Comparison of ENCODE assay signal across 8 cellular contexts in the genomic region with DNA sequence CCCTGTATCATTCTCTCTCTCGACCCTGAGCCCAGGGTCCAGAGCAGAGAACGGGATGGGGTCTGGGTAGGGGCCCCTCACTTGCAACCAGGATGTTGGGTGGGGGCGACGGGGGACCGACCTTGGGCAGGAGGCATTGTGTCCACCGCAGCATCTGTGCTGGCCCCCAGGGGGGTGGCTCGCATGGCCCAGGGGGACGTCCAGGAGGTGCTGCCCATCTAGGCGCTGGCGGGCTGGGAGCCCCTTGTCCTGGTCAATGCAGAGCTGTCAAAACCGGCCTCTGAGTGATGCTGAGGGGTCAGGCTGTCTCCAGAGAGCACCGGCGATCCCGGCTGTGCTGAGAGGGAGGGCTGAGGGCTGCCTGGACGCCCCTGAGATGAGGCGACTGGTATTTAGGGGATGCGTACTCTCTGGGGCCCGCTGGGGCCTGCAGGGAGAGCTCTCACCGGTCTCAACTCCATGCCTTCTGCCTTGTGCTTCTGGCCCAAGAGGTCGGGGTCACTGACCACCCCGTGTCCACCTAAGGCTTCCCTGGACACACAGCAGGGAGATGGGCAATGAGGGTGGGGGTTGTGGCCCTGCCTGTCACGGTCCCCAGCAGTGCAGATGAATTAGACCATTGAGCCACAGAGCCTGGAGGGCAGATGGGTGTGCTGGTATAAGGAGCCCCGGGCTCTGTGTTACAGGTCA. TPM values are rescaled to one million over a fixed set of nuclear protein-coding genes. Genes with fewer than 3 reads are reported as not detected.
DNase-seq lines count a peak whose midpoint lies in the region; ATAC-seq, FAIRE-seq and TF ChIP-seq lines count a peak whose summit lies in the region.

No MANE protein-coding gene starts in this region.

- no peaks in the 10 kb centered on the region for H3K9me3 Mint-ChIP-seq in activated CD4-positive, alpha-beta T cell treated with anti-CD3 and anti-CD28 coated beads, Interleukin-2, amount 10 ng/mL, durations not matched to agents 7 days and 5 days
- H3K9me3 Mint-ChIP-seq in activated T-helper 17 cell treated with anti-CD3 and anti-CD28 coated beads, Interleukin-2, amount 50 U/mL, for 72 hours = no peaks in the 10 kb centered on the region

- H3K27me3 Mint-ChIP-seq in activated CD4-positive, alpha-beta T cell treated with anti-CD3 and anti-CD28 coated beads, Interleukin-2, amount 10 ng/mL, durations not matched to agents 7 days and 5 days = no peaks in the 10 kb centered on the region
- H3K27me3 Mint-ChIP-seq in activated T-helper 17 cell treated with anti-CD3 and anti-CD28 coated beads, Interleukin-2, amount 50 U/mL, for 72 hours = no peaks in the 10 kb centered on the region

- FAIRE-seq in kidney (lab: Jason Lieb, UNC) = no peak

- CTCF ChIA-PET in activated CD4-positive, alpha-beta T cell treated with anti-CD3 and anti-CD28 coated beads, Interleukin-2, amount 10 ng/mL, durations not matched to agents 7 days and 5 days (lab: Charles Lee) = no interaction called here

- no peak for DNase-seq in activated CD4-positive, alpha-beta T cell treated with anti-CD3 and anti-CD28 coated beads, Interleukin-2, amount 10 ng/mL, durations not matched to agents 7 days and 5 days
- DNase-seq in activated CD4-positive, alpha-beta T cell treated with anti-CD3 and anti-CD28 coated beads for 4 hours = no peak
- DNase-seq in kidney (peak; percentile 83), superior temporal gyrus (ENCODE audit: extremely low spot score) (peak; percentile 60), NCI-H526 treated with DMSO at 0.1 percent for 48 hours (lab: John Stamatoyannopoulos, UW) (no peak), lower leg skin (ENCODE audit: low spot score in 2 of 2) (no peak)

- intact Hi-C loops in kidney (cut with DNase I) = no loop called here
- intact Hi-C loops in lower leg skin (cut with DNase I; ENCODE audit: low total_unique reads) = no loop called here

- H3K4me3 Mint-ChIP-seq in activated CD4-positive, alpha-beta T cell treated with anti-CD3 and anti-CD28 coated beads, Interleukin-2, amount 10 ng/mL, durations not matched to agents 7 days and 5 days = no peak overlapping the region
- peak overlapping the region; percentile 91 for H3K4me3 Mint-ChIP-seq in activated T-helper 17 cell treated with anti-CD3 and anti-CD28 coated beads, Interleukin-2, amount 50 U/mL, for 72 hours

- H3K9me3 ChIP-seq in kidney (ENCODE audit: control insufficient read depth in 1 of 2, low read length in 2 of 2) = no peaks in the 10 kb centered on the region

- H3K36me3 ChIP-seq in kidney (ENCODE audit: control insufficient read depth in 1 of 2, insufficient read depth in 2 of 2, low read length in 2 of 2) = peaks cover 27 to 42% of the 10 kb centered on the region in 2 donors

- ATAC-seq in activated T-helper 17 cell treated with anti-CD3 and anti-CD28 coated beads, Interleukin-2, amount 50 U/mL, for 72 hours (replicated peaks) = no peak
- ATAC-seq in HG03442 (IDR thresholded peaks at IDR 0.05; ENCODE audit: unreplicated experiment) = no peak

- peak overlapping the region in 1 of 2 donors; percentile 44 for H3K9ac ChIP-seq in kidney (ENCODE audit: low read length in 2 of 2)

- no peak for TF ChIP-seq POLR2A in lower leg skin (IDR thresholded peaks at IDR 0.05)

- POLR2A ChIA-PET in activated CD4-positive, alpha-beta T cell treated with anti-CD3 and anti-CD28 coated beads, Interleukin-2, amount 10 ng/mL, durations not matched to agents 7 days and 5 days (lab: Charles Lee) = no interaction called here

- peaks cover 24 to 34% of the 10 kb centered on the region in 2 donors for H3K4me1 ChIP-seq in kidney (ENCODE audit: control insufficient read depth in 1 of 2, insufficient read depth in 1 of 2, low read depth in 1 of 2, low read length in 2 of 2)

- peak overlapping the region; percentile 87 to 93 for H3K27ac ChIP-seq in kidney (ENCODE audit: low read depth in 2 of 2, low read length in 2 of 2)

- H3K4me3 ChIP-seq in kidney (ENCODE audit: low read length in 2 of 2) = no peak overlapping the region
- H3K4me3 ChIP-seq in lower leg skin (ENCODE audit: low read depth, poor library complexity, severe bottlenecking) = no peak overlapping the region

- peaks cover 75% of the 10 kb centered on the region for H3K4me1 Mint-ChIP-seq in activated CD4-positive, alpha-beta T cell treated with anti-CD3 and anti-CD28 coated beads, Interleukin-2, amount 10 ng/mL, durations not matched to agents 7 days and 5 days
- H3K4me1 Mint-ChIP-seq in activated T-helper 17 cell treated with anti-CD3 and anti-CD28 coated beads, Interleukin-2, amount 50 U/mL, for 72 hours = peaks cover 41% of the 10 kb centered on the region

- peak overlapping the region; percentile 87 for H3K27ac Mint-ChIP-seq in activated CD4-positive, alpha-beta T cell treated with anti-CD3 and anti-CD28 coated beads, Interleukin-2, amount 10 ng/mL, durations not matched to agents 7 days and 5 days
- H3K27ac Mint-ChIP-seq in activated T-helper 17 cell treated with anti-CD3 and anti-CD28 coated beads, Interleukin-2, amount 50 U/mL, for 72 hours = peak overlapping the region; percentile 73

- WGBS in lower leg skin, 2 donors = 59 to 69% methylated on average over 14 to 18 of the region's 23 CpGs

- peaks cover 56% of the 10 kb centered on the region for H3K36me3 Mint-ChIP-seq in activated CD4-positive, alpha-beta T cell treated with anti-CD3 and anti-CD28 coated beads, Interleukin-2, amount 10 ng/mL, durations not matched to agents 7 days and 5 days (ENCODE audit: low read depth)
- H3K36me3 Mint-ChIP-seq in activated T-helper 17 cell treated with anti-CD3 and anti-CD28 coated beads, Interleukin-2, amount 50 U/mL, for 72 hours (ENCODE audit: low read depth) = peaks cover 83% of the 10 kb centered on the region

- TF ChIP-seq CTCF in kidney (IDR thresholded peaks at IDR 0.05; ENCODE audit: borderline replicate concordance, extremely low read depth, insufficient read depth) = no peak
- TF ChIP-seq CTCF in lower leg skin (IDR thresholded peaks at IDR 0.05) = no peak

RNA-seq across cellular contexts. Expression of a gene that starts 8.5 kb away (rescaled TPM):
- total RNA-seq in activated CD4-positive, alpha-beta T cell treated with anti-CD3 and anti-CD28 coated beads, Interleukin-2, amount 10 ng/mL, durations not matched to agents 7 days and 5 days = 1,000 to 10,000 TPM; 1,257 to 1,351 TPM
- total RNA-seq in activated T-helper 17 cell treated with anti-CD3 and anti-CD28 coated beads, Interleukin-2, amount 50 U/mL, for 72 hours = 1,000 to 10,000 TPM; 1,453 to 1,547 TPM
- total RNA-seq in kidney (1,209 TPM), lower leg skin (1,000 to 10,000 TPM; 2,457 to 3,045 (median 2,759) TPM)
- polyA plus RNA-seq in kidney (ENCODE audit: insufficient read depth, low read depth, low replicate concordance) = 2,020 TPM

RNA-seq across cellular contexts. Expression of a gene that starts 13.6 kb away (rescaled TPM):
- 1 to 10 TPM in 1 of 2 experiments, under 1 TPM in 1; 0.62 to 2.0 TPM for total RNA-seq in activated CD4-positive, alpha-beta T cell treated with anti-CD3 and anti-CD28 coated beads, Interleukin-2, amount 10 ng/mL, durations not matched to agents 7 days and 5 days
- 1 to 10 TPM in 1 of 2 donors, under 1 TPM in 1; 0.85 to 1.8 TPM for total RNA-seq in activated T-helper 17 cell treated with anti-CD3 and anti-CD28 coated beads, Interleukin-2, amount 50 U/mL, for 72 hours
- total RNA-seq in kidney = 10.0 TPM
- 1.4 TPM for polyA plus RNA-seq in kidney (ENCODE audit: insufficient read depth, low read depth, low replicate concordance)
- 1 to 10 TPM in 2 of 4 donors, under 1 TPM in 2; 0.65 to 7.7 (median 3.5) TPM for total RNA-seq in lower leg skin

RNA-seq across cellular contexts. Expression of a gene that starts 18.1 kb away (rescaled TPM):
- 10 to 100 TPM in 1 of 2 experiments, 1 to 10 TPM in 1; 7.9 to 10.2 TPM for total RNA-seq in activated CD4-positive, alpha-beta T cell treated with anti-CD3 and anti-CD28 coated beads, Interleukin-2, amount 10 ng/mL, durations not matched to agents 7 days and 5 days
- total RNA-seq in activated T-helper 17 cell treated with anti-CD3 and anti-CD28 coated beads, Interleukin-2, amount 50 U/mL, for 72 hours = 10 to 100 TPM; 14.3 to 16.7 TPM
- total RNA-seq in kidney = 33.8 TPM
- 51.0 TPM for polyA plus RNA-seq in kidney (ENCODE audit: insufficient read depth, low read depth, low replicate concordance)
- 100 to 1,000 TPM in 2 of 4 donors, 10 to 100 TPM in 2; 80.5 to 118 (median 107) TPM for total RNA-seq in lower leg skin

RNA-seq across cellular contexts. Expression of a gene that starts 19.8 kb away (rescaled TPM):
- total RNA-seq in activated CD4-positive, alpha-beta T cell treated with anti-CD3 and anti-CD28 coated beads, Interleukin-2, amount 10 ng/mL, durations not matched to agents 7 days and 5 days = 10 to 100 TPM; 56.0 to 61.0 TPM
- 10 to 100 TPM; 58.6 to 65.9 TPM for total RNA-seq in activated T-helper 17 cell treated with anti-CD3 and anti-CD28 coated beads, Interleukin-2, amount 50 U/mL, for 72 hours
- total RNA-seq in kidney = 64.4 TPM
- polyA plus RNA-seq in kidney (ENCODE audit: insufficient read depth, low read depth, low replicate concordance) = 41.6 TPM
- 100 to 1,000 TPM in 1 of 4 donors, 10 to 100 TPM in 3; 57.4 to 117 (median 62.2) TPM for total RNA-seq in lower leg skin

RNA-seq across cellular contexts. Expression of a gene that starts 33.4 kb away (rescaled TPM):
- under 1 TPM; 0.37 to 0.45 TPM for total RNA-seq in activated CD4-positive, alpha-beta T cell treated with anti-CD3 and anti-CD28 coated beads, Interleukin-2, amount 10 ng/mL, durations not matched to agents 7 days and 5 days
- total RNA-seq in activated T-helper 17 cell treated with anti-CD3 and anti-CD28 coated beads, Interleukin-2, amount 50 U/mL, for 72 hours = under 1 TPM; 0.19 to 0.39 TPM
- total RNA-seq in kidney (2.9 TPM), lower leg skin (1 to 10 TPM in 2 of 4 donors, under 1 TPM in 1, not detected in 1; 0.98 to 1.6 (median 1.5) TPM)
- not detected for polyA plus RNA-seq in kidney (ENCODE audit: insufficient read depth, low read depth, low replicate concordance)

Comparison
In these comparisons a context has a peak if more than half of its experiments do, and no peak if none do; other contexts are left out.
1. DNase-seq: peak in kidney (single experiment) and superior temporal gyrus (single experiment); none in activated CD4-positive, alpha-beta T cell treated with anti-CD3 and anti-CD28 coated beads, Interleukin-2, amount 10 ng/mL, durations not matched to agents 7 days and 5 days (single experiment), activated CD4-positive, alpha-beta T cell treated with anti-CD3 and anti-CD28 coated beads for 4 hours (0 of 2), NCI-H526 treated with DMSO at 0.1 percent for 48 hours (single experiment) and lower leg skin (0 of 2).